ENCODE assay signal across 33 cellular contexts in the genomic region with DNA sequence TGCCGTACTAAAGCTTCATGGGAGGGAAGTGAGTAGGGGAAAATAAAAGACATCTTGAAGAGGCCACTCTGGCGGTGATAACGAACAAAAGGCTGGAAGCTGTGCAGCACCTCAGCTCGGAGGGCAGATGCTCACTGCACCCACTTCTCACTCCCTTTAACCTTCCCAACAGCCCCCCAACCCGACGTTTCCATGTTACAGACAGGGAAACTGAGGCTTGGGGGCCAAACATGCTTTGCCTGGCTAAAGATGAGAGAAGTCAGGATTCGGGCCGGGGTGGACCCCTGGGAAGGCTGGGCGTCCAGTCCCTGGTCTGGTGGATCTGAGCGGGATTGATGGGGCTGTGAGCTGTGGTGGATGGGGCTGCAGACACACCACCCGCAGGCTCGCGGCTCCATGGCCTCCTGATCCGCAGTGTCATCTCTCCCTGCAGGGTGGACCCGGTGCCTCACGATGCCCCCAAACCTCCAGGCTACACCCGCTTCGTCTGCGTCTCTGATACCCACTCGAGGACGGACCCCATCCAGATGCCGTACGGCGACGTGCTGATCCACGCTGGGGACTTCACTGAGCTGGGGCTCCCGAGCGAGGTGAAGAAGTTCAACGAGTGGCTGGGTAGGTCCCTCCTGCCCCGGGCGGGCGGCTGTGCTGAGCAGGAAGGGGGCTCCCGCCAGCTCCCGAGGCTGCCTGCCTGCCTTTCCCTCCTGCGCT. TPM values are rescaled to one million over a fixed set of nuclear protein-coding genes. Genes with fewer than 3 reads are reported as not detected.
"Had no signal": no experiment of that assay in that cellular context is flagged by ENCODE, and none has a peak within 500 bp of the region (broad histone marks: within the 10 kb centered on the region; RNA-seq: fewer than 3 reads in every experiment).

No MANE protein-coding gene starts in this region.

- H3K4me1 ChIP-seq: esophagus squamous epithelium, heart right ventricle, left ventricle myocardium inferior, right atrium auricular region, suprapubic skin, tibial artery had no signal

- ATAC-seq: activated CD4-positive, CD25-positive, alpha-beta regulatory T cell treated with anti-CD3 and anti-CD28 coated beads, Interleukin-2, amount 50 U/mL, for 24 hours; activated T-cell treated with anti-CD3 and anti-CD28 coated beads, Interleukin-2, amount 50 U/mL, for 4 hours; activated T-helper 17 cell treated with anti-CD3 and anti-CD28 coated beads, Interleukin-2, amount 50 U/mL, for 72 hours; heart right ventricle; pancreas; stimulated activated naive B cell treated with anti-CD40 and anti-IgM and Interleukin-4, amounts not matched to agents 10 μg/mL and 1 μg/mL and 100 μg/mL, for 72 hours had no signal

- H3K4me3 ChIP-seq: esophagus squamous epithelium, heart right ventricle, left ventricle myocardium inferior, pancreas, right atrium auricular region, skin epidermis, suprapubic skin, tibial artery had no signal

- H3K9ac ChIP-seq: SK-N-SH had no signal

- H3K27ac Mint-ChIP-seq: activated CD4-positive, alpha-beta memory T cell treated with anti-CD3 and anti-CD28 coated beads, Interleukin-2, amount 10 ng/mL, durations not matched to agents 7 days and 5 days; activated T-helper 17 cell treated with anti-CD3 and anti-CD28 coated beads, Interleukin-2, amount 50 U/mL, for 72 hours; dendritic cell treated with granulocyte-macrophage colony-stimulating factor and Interleukin-4, amounts not matched to agents 40 ng/mL and 50 ng/mL, for 4 days; nephron; stimulated activated naive B cell treated with anti-CD40 and anti-IgM and Interleukin-4, amounts not matched to agents 10 μg/mL and 1 μg/mL and 100 μg/mL, for 72 hours had no signal

- H3K27ac ChIP-seq: epithelial cell of prostate, esophagus squamous epithelium, heart right ventricle, left ventricle myocardium inferior, neutrophil, pancreas, right atrium auricular region, skin epidermis, suprapubic skin, tibial artery had no signal

- H3K4me3 Mint-ChIP-seq: activated CD4-positive, alpha-beta memory T cell treated with anti-CD3 and anti-CD28 coated beads, Interleukin-2, amount 10 ng/mL, durations not matched to agents 7 days and 5 days; activated T-cell treated with anti-CD3 and anti-CD28 coated beads, Interleukin-2, amount 50 U/mL, for 4 hours; activated T-helper 17 cell treated with anti-CD3 and anti-CD28 coated beads, Interleukin-2, amount 50 U/mL, for 72 hours; dendritic cell treated with granulocyte-macrophage colony-stimulating factor and Interleukin-4, amounts not matched to agents 40 ng/mL and 50 ng/mL, for 4 days; nephron; stimulated activated naive B cell treated with anti-CD40 and anti-IgM and Interleukin-4, amounts not matched to agents 10 μg/mL and 1 μg/mL and 100 μg/mL, for 72 hours; T-helper 1 cell treated with Interleukin-12 subunit alpha and Interleukin-12 subunit beta and Interleukin-4 antibody, amounts not matched to agents 30 μg/mL and 1 μg/mL, for 36 hours had no signal

- DNase-seq: activated CD4-positive, alpha-beta memory T cell treated with anti-CD3 and anti-CD28 coated beads, Interleukin-2, amount 10 ng/mL, durations not matched to agents 7 days and 5 days; activated CD4-positive, alpha-beta T cell treated with anti-CD3 and anti-CD28 coated beads for 48 hours; activated CD8-positive, alpha-beta memory T cell treated with anti-CD3 and anti-CD28 coated beads, Interleukin-2, amount 50 U/mL, for 48 hours; activated naive CD4-positive, alpha-beta T cell treated with Interleukin-2 at 50 U/mL for 16 hours; activated T-cell treated with anti-CD3 and anti-CD28 coated beads, Interleukin-2, amount 50 U/mL, for 4 hours; amniotic stem cell; central memory CD4-positive, alpha-beta T cell; effector CD8-positive, alpha-beta T cell; esophagus squamous epithelium; foreskin melanocyte; heart right ventricle; left ventricle myocardium inferior; pancreas; SK-N-SH; stimulated activated CD4-positive, alpha-beta T cell treated with anti-CD3 and anti-CD28 coated beads, Interleukin-15, amount 100 ng/mL, for 24 hours; stimulated activated CD4-positive, alpha-beta T cell treated with anti-CD3 and anti-CD28 coated beads, Interleukin-2, amount 100 ng/mL, for 24 hours; stimulated activated naive B cell treated with anti-CD40 and anti-IgM and Interleukin-4, amounts not matched to agents 10 μg/mL and 1 μg/mL and 100 μg/mL, for 72 hours; SW 1271; T-helper 9 cell; WERI-Rb-1 had no signal

- H3K27me3 ChIP-seq: pancreas, right atrium auricular region had no signal

- H3K36me3 Mint-ChIP-seq: stimulated activated naive B cell treated with anti-CD40 and anti-IgM and Interleukin-4, amounts not matched to agents 10 μg/mL and 1 μg/mL and 100 μg/mL, for 72 hours had no signal

- H3K4me1 Mint-ChIP-seq: activated CD4-positive, alpha-beta memory T cell treated with anti-CD3 and anti-CD28 coated beads, Interleukin-2, amount 10 ng/mL, durations not matched to agents 7 days and 5 days; activated T-helper 17 cell treated with anti-CD3 and anti-CD28 coated beads, Interleukin-2, amount 50 U/mL, for 72 hours; stimulated activated naive B cell treated with anti-CD40 and anti-IgM and Interleukin-4, amounts not matched to agents 10 μg/mL and 1 μg/mL and 100 μg/mL, for 72 hours had no signal

- H3K9me3 Mint-ChIP-seq: activated CD4-positive, alpha-beta memory T cell treated with anti-CD3 and anti-CD28 coated beads, Interleukin-2, amount 10 ng/mL, durations not matched to agents 7 days and 5 days; activated T-cell treated with anti-CD3 and anti-CD28 coated beads, Interleukin-2, amount 50 U/mL, for 4 hours; activated T-helper 17 cell treated with anti-CD3 and anti-CD28 coated beads, Interleukin-2, amount 50 U/mL, for 72 hours; dendritic cell treated with granulocyte-macrophage colony-stimulating factor and Interleukin-4, amounts not matched to agents 40 ng/mL and 50 ng/mL, for 4 days; nephron; stimulated activated naive B cell treated with anti-CD40 and anti-IgM and Interleukin-4, amounts not matched to agents 10 μg/mL and 1 μg/mL and 100 μg/mL, for 72 hours; T-helper 1 cell treated with Interleukin-12 subunit alpha and Interleukin-12 subunit beta and Interleukin-4 antibody, amounts not matched to agents 30 μg/mL and 1 μg/mL, for 36 hours had no signal

- H3K4me2 ChIP-seq: SK-N-SH had no signal

- H3K36me3 ChIP-seq: esophagus squamous epithelium, heart right ventricle, left ventricle myocardium inferior, neutrophil, pancreas, right atrium auricular region, suprapubic skin, tibial artery had no signal

- H3K9me3 ChIP-seq: esophagus squamous epithelium, heart right ventricle, left ventricle myocardium inferior, neutrophil, pancreas, right atrium auricular region, SK-N-SH, suprapubic skin, tibial artery had no signal

RNA-seq across cellular contexts. Expression of a gene that starts 22.9 kb away (rescaled TPM):
- total RNA-seq: activated CD4-positive, alpha-beta memory T cell treated with anti-CD3 and anti-CD28 coated beads, Interleukin-2, amount 10 ng/mL, durations not matched to agents 7 days and 5 days; activated T-cell treated with anti-CD3 and anti-CD28 coated beads, Interleukin-2, amount 50 U/mL, for 4 hours; activated T-helper 17 cell treated with anti-CD3 and anti-CD28 coated beads, Interleukin-2, amount 50 U/mL, for 72 hours; esophagus squamous epithelium; heart right ventricle; left ventricle myocardium inferior; mucosa of gallbladder; pancreas; pulmonary artery endothelial cell; right atrium auricular region had no signal
